In the genomic region with DNA sequence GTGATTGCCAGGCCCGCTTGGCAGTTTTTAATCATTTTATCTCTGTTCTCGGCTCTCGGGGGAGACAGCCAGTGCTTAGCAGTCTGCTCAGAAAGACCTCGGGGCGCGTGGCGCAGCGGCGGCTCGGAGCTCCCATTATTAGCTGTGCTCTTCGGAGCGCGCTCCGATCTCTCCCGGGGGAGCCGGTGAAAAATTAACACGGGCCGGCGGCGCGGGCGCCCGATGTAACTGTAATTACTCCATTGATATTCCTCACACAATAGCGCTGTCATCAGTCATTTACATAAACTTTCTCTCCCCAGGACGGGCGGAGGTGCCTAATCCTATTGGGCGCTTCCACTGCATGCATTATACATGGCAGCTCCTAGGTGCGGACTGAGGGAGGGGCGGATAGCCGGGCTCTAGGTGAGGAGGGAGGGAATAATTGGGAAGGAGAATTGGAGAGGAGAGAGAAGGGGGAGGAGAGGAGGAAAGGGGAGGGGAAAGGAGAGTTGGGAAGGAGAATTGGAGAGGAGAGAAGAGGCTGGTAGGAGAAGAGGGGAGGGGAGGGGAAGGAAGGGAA, we compare ENCODE assay signal across 15 cellular contexts. TPM values are rescaled to one million over a fixed set of nuclear protein-coding genes. Genes with fewer than 3 reads are reported as not detected.
DNase-seq lines count a peak whose midpoint lies in the region; ATAC-seq, FAIRE-seq and TF ChIP-seq lines count a peak whose summit lies in the region.
"Had no signal": no experiment of that assay in that cellular context is flagged by ENCODE, and none has a peak within 500 bp of the region (broad histone marks: within the 10 kb centered on the region; RNA-seq: fewer than 3 reads in every experiment).

No MANE protein-coding gene starts in this region.

- H3K4me3 ChIP-seq in bronchial epithelial cell (ENCODE audit: low read depth, low read length): no peak overlapping the region
- H3K4me3 ChIP-seq: gastrocnemius medialis had no signal

- H3K4me1 Mint-ChIP-seq in mesothelial cell of epicardium: peaks cover 17% of the 10 kb centered on the region

- FAIRE-seq in bronchial epithelial cell (lab: Jason Lieb, UNC): no peak
- FAIRE-seq: HTR-8/SVneo had no signal

- H3K9me3 Mint-ChIP-seq in mesothelial cell of epicardium: no peaks in the 10 kb centered on the region

- no peaks in the 10 kb centered on the region for H3K36me3 Mint-ChIP-seq in mesothelial cell of epicardium
- H3K36me3 Mint-ChIP-seq: CD4-positive, alpha-beta memory T cell had no signal

- no peak overlapping the region for H3K27ac Mint-ChIP-seq in mesothelial cell of epicardium
- H3K27ac Mint-ChIP-seq: CD4-positive, alpha-beta memory T cell had no signal

- no peaks in the 10 kb centered on the region for H3K36me3 ChIP-seq in bronchial epithelial cell (ENCODE audit: control insufficient read depth, insufficient read depth, low read length)
- H3K36me3 ChIP-seq: gastrocnemius medialis had no signal

- H3K27me3 Mint-ChIP-seq in mesothelial cell of epicardium (ENCODE audit: low read depth): peaks cover 93% of the 10 kb centered on the region

- peak overlapping the region; percentile 50 for H3K4me3 Mint-ChIP-seq in mesothelial cell of epicardium

- peaks cover 15% of the 10 kb centered on the region for H3K27me3 ChIP-seq in bronchial epithelial cell (ENCODE audit: control insufficient read depth, insufficient read depth, low read length)

- peak; percentile 77 for DNase-seq in D341Med (ENCODE audit: low spot score)
- peak; percentile 71 for DNase-seq in NCI-H1105 (lab: John Stamatoyannopoulos, UW)
- DNase-seq in bronchial epithelial cell (ENCODE audit: low read depth): peak; percentile 21
- DNase-seq in mesothelial cell of epicardium (ENCODE audit: low spot score in 2 of 2, unreplicated experiment in 2 of 2): no peak
- DNase-seq in activated gamma-delta T cell (lab: John Stamatoyannopoulos, UW): no peak
- no peak for DNase-seq in stimulated activated CD4-positive, alpha-beta T cell treated with anti-CD3 and anti-CD28 coated beads, Interleukin-15, amount 100 ng/mL, for 24 hours
- DNase-seq: CD4-positive, alpha-beta memory T cell; dorsolateral prefrontal cortex; gastrocnemius medialis; mammary epithelial cell; NCI-H2081 treated with DMSO at 0.1 percent for 48 hours; stimulated activated CD4-positive, alpha-beta T cell treated with anti-CD3 and anti-CD28 coated beads, Interleukin-2, amount 100 ng/mL, for 24 hours; stimulated activated naive CD8-positive, alpha-beta T cell treated with anti-CD3 and anti-CD28 coated beads, Interleukin-15, Interleukin-2, amounts not matched to agents 100 U/mL and 50 U/mL, for 24 hours had no signal

- TF ChIP-seq CTCF in bronchial epithelial cell (IDR thresholded peaks at IDR 0.05; ENCODE audit: insufficient read depth, low read length, severe bottlenecking) (no peak), mesothelial cell of epicardium (IDR thresholded peaks at IDR 0.05; ENCODE audit: unreplicated experiment) (no peak)

- ATAC-seq in HG03354 (IDR thresholded peaks at IDR 0.05; ENCODE audit: poor library complexity, severe bottlenecking, unreplicated experiment): no peak
- ATAC-seq: gastrocnemius medialis; stimulated activated naive CD8-positive, alpha-beta T cell treated with anti-CD3 and anti-CD28 coated beads, Interleukin-15, Interleukin-2, amounts not matched to agents 100 U/mL and 50 U/mL, for 24 hours had no signal

RNA-seq across cellular contexts. Expression of gene LMX1B, which starts 24.9 kb away (rescaled TPM):
- total RNA-seq in bronchial epithelial cell: under 0.01 TPM in 1 of 2 replicates, not detected in the other
- 0.09 TPM in 1 of 3 replicates, not detected in the others for total RNA-seq in mesothelial cell of epicardium
- total RNA-seq: CD4-positive, alpha-beta memory T cell had no signal

Comparison
In these comparisons a context has a peak if more than half of its experiments do, and no peak if none do; other contexts are left out.
1. DNase-seq: peak in D341Med (single experiment), NCI-H1105 (single experiment) and bronchial epithelial cell (single experiment); none in mesothelial cell of epicardium (0 of 2), activated gamma-delta T cell (single experiment) and stimulated activated CD4-positive, alpha-beta T cell treated with anti-CD3 and anti-CD28 coated beads, Interleukin-15, amount 100 ng/mL, for 24 hours (single experiment).